In the genomic region with DNA sequence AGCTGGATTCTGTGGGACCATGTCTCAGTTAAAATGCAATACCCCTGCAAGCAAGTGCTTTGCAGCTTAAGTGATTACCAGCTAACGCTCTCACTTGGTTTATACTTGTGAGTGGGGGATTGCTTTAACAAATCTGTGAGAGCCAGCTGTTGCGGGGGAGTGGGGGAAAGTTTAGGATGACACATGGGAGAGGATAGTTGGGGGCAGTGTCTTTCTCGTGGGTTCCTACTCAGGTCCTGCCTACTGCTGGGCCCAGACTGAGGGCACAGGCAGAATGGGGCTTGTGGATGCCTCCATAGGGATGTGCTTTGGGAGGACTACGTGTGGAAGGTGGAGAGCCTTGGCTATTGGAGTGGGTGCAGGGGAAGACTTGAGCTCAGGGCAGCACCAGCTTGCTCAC, we compare ENCODE assay signal across 13 cellular contexts.
A peak's percentile ranks its signal among the peaks of the same experiment; 100 is the strongest.
DNase-seq lines count a peak whose midpoint lies in the region; ATAC-seq and TF ChIP-seq lines count a peak whose summit lies in the region.
"Had no signal": no experiment of that assay in that cellular context is flagged by ENCODE, and none has a peak within 500 bp of the region (broad histone marks: within the 10 kb centered on the region; RNA-seq: fewer than 3 reads in every experiment).

No MANE protein-coding gene starts in this region.

- H3K4me3 Mint-ChIP-seq in progenitor cell of endocrine pancreas (ENCODE audit: low read depth), result no peak overlapping the region

- no peaks in the 10 kb centered on the region for H3K9me3 ChIP-seq in HEK293 (ENCODE audit: control insufficient read depth, insufficient read depth, low read depth, low read length)

- H3K9me3 Mint-ChIP-seq in progenitor cell of endocrine pancreas (ENCODE audit: low read depth), result no peaks in the 10 kb centered on the region

- CTCF ChIA-PET in HEK293 (lab: Yijun Ruan, JAX), result interaction anchor here (0.6 to 3.2 kb wide), 7 partner anchors 17 to 225 kb away, joined by 3 to 13 read pairs (median 4); no protein-coding TSS in a partner anchor

- H3K4me1 ChIP-seq in HEK293 (ENCODE audit: control insufficient read depth, insufficient read depth, low read length), result peaks cover 3% of the 10 kb centered on the region; the same call in 1 of the 2 replicates

- POLR2A ChIA-PET in HEK293 (lab: Yijun Ruan, JAX), result no interaction called here

- H3K4me1 Mint-ChIP-seq in progenitor cell of endocrine pancreas (ENCODE audit: low read depth), result peaks cover 16% of the 10 kb centered on the region

- H3K27ac Mint-ChIP-seq in progenitor cell of endocrine pancreas, result no peak overlapping the region

- no peaks in the 10 kb centered on the region for H3K36me3 ChIP-seq in HEK293 (ENCODE audit: control insufficient read depth in 2 of 2, insufficient read depth in 1 of 2, low read length in 2 of 2)

- H3K27ac ChIP-seq in HEK293 (ENCODE audit: extremely low read depth, low read depth, low read length), result no peak overlapping the region

- peak; percentile 33 for DNase-seq in activated CD8-positive, alpha-beta memory T cell treated with anti-CD3 and anti-CD28 coated beads, Interleukin-2, amount 50 U/mL, for 48 hours
- DNase-seq in left kidney (ENCODE audit: low read depth, low spot score), result peak; percentile 78
- DNase-seq in superior temporal gyrus (ENCODE audit: extremely low spot score), result peak; percentile 55
- DNase-seq in OCI-M1 (lab: John Stamatoyannopoulos, UW), result no peak
- no peak for DNase-seq in progenitor cell of endocrine pancreas (ENCODE audit: low spot score, unreplicated experiment)
- DNase-seq: C1 segment of cervical spinal cord, H7, NCI-H1048, NCI-H1436 treated with DMSO at 0.1 percent for 48 hours, NCI-H2081, SHP77 treated with DMSO at 0.1 percent for 48 hours had no signal

- H3K36me3 Mint-ChIP-seq in progenitor cell of endocrine pancreas (ENCODE audit: insufficient read depth), result no peaks in the 10 kb centered on the region

- peaks cover 55% of the 10 kb centered on the region for H3K27me3 Mint-ChIP-seq in progenitor cell of endocrine pancreas

- H3K4me3 ChIP-seq in HEK293 (ENCODE audit: low read depth, low read length), result no peak overlapping the region

- ATAC-seq in GM19397 (IDR thresholded peaks at IDR 0.05; ENCODE audit: unreplicated experiment), result no peak

- TF ChIP-seq CTCF in HEK293 (tag by site-specific recombination; IDR thresholded peaks at IDR 0.05) (no peak), progenitor cell of endocrine pancreas (IDR thresholded peaks at IDR 0.05; ENCODE audit: unreplicated experiment) (no peak)

TF ChIP-seq in HEK293, 187 proteins besides CTCF, POLR2A, EP300 and RAD21:
- TF ChIP-seq ZNF146 (tag by site-specific recombination; IDR thresholded peaks at IDR 0.05) (no peak), ZBTB1 (tag by site-specific recombination; IDR thresholded peaks at IDR 0.05) (no peak), ZNF629 (tag by site-specific recombination; IDR thresholded peaks at IDR 0.05) (no peak), ZFHX2 (tag by site-specific recombination; conservative IDR thresholded peaks at IDR 0.05) (peak; percentile 65), IKZF3 (tag by site-specific recombination; IDR thresholded peaks at IDR 0.05) (no peak), EGR2 (tag by site-specific recombination; IDR thresholded peaks at IDR 0.05; ENCODE audit: low read depth) (peak; percentile 88), ZNF423 (tag by site-specific recombination; IDR thresholded peaks at IDR 0.05) (no peak), ZNF223 (tag by site-specific recombination; IDR thresholded peaks at IDR 0.05) (no peak), HOXC10 (CRISPR knock-in tag; IDR thresholded peaks at IDR 0.05) (no peak)

Comparison
In these comparisons a context has a peak if more than half of its experiments do, and no peak if none do; other contexts are left out.
1. DNase-seq: peak in activated CD8-positive, alpha-beta memory T cell treated with anti-CD3 and anti-CD28 coated beads, Interleukin-2, amount 50 U/mL, for 48 hours (single experiment), left kidney (single experiment) and superior temporal gyrus (single experiment); none in OCI-M1 (single experiment) and progenitor cell of endocrine pancreas (single experiment).